Comparison of ENCODE assay signal across 4 cellular contexts in genomic region chr22:39007177-39007576, GRCh38. TPM values are rescaled to one million over a fixed set of nuclear protein-coding genes. Genes with fewer than 3 reads are reported as not detected.
"Had no signal": no experiment of that assay in that cellular context is flagged by ENCODE, and none has a peak within 500 bp of the region (broad histone marks: within the 10 kb centered on the region; RNA-seq: fewer than 3 reads in every experiment).

No MANE protein-coding gene starts in this region.

- DNase-seq: GDM1, GF-D8 had no signal

- H3K4me3 ChIP-seq: GM12878 had no signal

RNA-seq across cellular contexts. Expression of gene APOBEC3A, which starts 49.8 kb away (rescaled TPM):
- total RNA-seq: G401, GM12878 had no signal
